In genomic region chr5:65481171-65481575, GRCh38 we compare ENCODE assay signal across 8 cellular contexts. TPM values are rescaled to one million over a fixed set of nuclear protein-coding genes. Genes with fewer than 3 reads are reported as not detected.
A peak's percentile ranks its signal among the peaks of the same experiment; 100 is the strongest.
DNase-seq lines count a peak whose midpoint lies in the region; ATAC-seq, FAIRE-seq and TF ChIP-seq lines count a peak whose summit lies in the region.

No MANE protein-coding gene starts in this region.

- no peak for FAIRE-seq in kidney (lab: Jason Lieb, UNC)

- TF ChIP-seq CTCF in GM12875 (IDR thresholded peaks at IDR 0.05; ENCODE audit: borderline replicate concordance, insufficient read depth, low read depth, low read length) = no peak
- TF ChIP-seq CTCF in kidney (IDR thresholded peaks at IDR 0.05; ENCODE audit: borderline replicate concordance, extremely low read depth, insufficient read depth) = no peak
- TF ChIP-seq CTCF in thyroid gland (IDR thresholded peaks at IDR 0.05) = no peak

- H3K27me3 Mint-ChIP-seq in activated T-helper 17 cell treated with anti-CD3 and anti-CD28 coated beads, Interleukin-2, amount 50 U/mL, for 72 hours = peaks cover 3% of the 10 kb centered on the region

- H3K27ac Mint-ChIP-seq in activated T-helper 17 cell treated with anti-CD3 and anti-CD28 coated beads, Interleukin-2, amount 50 U/mL, for 72 hours = peak overlapping the region; percentile 70

- DNase-seq in kidney = no peak
- DNase-seq in thyroid gland = no peak
- DNase-seq in GM19238 (ENCODE audit: insufficient read length, low spot score) = no peak
- no peak for DNase-seq in epidermal melanocyte (ENCODE audit: insufficient read length, low spot score)
- DNase-seq in HT-29 (ENCODE audit: low spot score) = no peak

- H3K9me3 ChIP-seq in kidney (ENCODE audit: control insufficient read depth in 1 of 2, low read length in 2 of 2) (no peaks in the 10 kb centered on the region), thyroid gland (no peaks in the 10 kb centered on the region)

- intact Hi-C loops in kidney (cut with DNase I) = loop anchor here (10.0 kb wide), 1 partner anchor 526 kb away; no protein-coding TSS in a partner anchor
- intact Hi-C loops in thyroid gland (cut with DNase I) = loop anchor here (5.0 to 10.0 kb wide), 3 partner anchors 379 to 676 kb away; no protein-coding TSS in a partner anchor

- ATAC-seq in HG02840 (IDR thresholded peaks at IDR 0.05; ENCODE audit: low FRiP score, unreplicated experiment) = peak; percentile 20
- ATAC-seq in activated T-helper 17 cell treated with anti-CD3 and anti-CD28 coated beads, Interleukin-2, amount 50 U/mL, for 72 hours (replicated peaks) = peak; percentile 16

- no peak overlapping the region for H3K4me3 Mint-ChIP-seq in activated T-helper 17 cell treated with anti-CD3 and anti-CD28 coated beads, Interleukin-2, amount 50 U/mL, for 72 hours

- peak overlapping the region in 1 of 2 donors; percentile 74 for H3K9ac ChIP-seq in kidney (ENCODE audit: low read length in 2 of 2)

- 3 to 4% methylated on average over 7 of the region's 7 CpGs for WGBS in thyroid gland, 2 donors

- H3K4me1 Mint-ChIP-seq in activated T-helper 17 cell treated with anti-CD3 and anti-CD28 coated beads, Interleukin-2, amount 50 U/mL, for 72 hours = peaks cover 7% of the 10 kb centered on the region

- no peak for TF ChIP-seq POLR2A in thyroid gland (IDR thresholded peaks at IDR 0.05)

- H3K9me3 Mint-ChIP-seq in activated T-helper 17 cell treated with anti-CD3 and anti-CD28 coated beads, Interleukin-2, amount 50 U/mL, for 72 hours = no peaks in the 10 kb centered on the region

- H3K36me3 ChIP-seq in kidney (ENCODE audit: control insufficient read depth in 1 of 2, insufficient read depth in 2 of 2, low read length in 2 of 2) = no peaks in the 10 kb centered on the region
- no peaks in the 10 kb centered on the region for H3K36me3 ChIP-seq in thyroid gland

- H3K4me1 ChIP-seq in kidney (ENCODE audit: control insufficient read depth in 1 of 2, insufficient read depth in 1 of 2, low read depth in 1 of 2, low read length in 2 of 2) = peaks cover 0 to 4% of the 10 kb centered on the region in 2 donors
- peaks cover 12 to 16% of the 10 kb centered on the region in 2 donors for H3K4me1 ChIP-seq in thyroid gland

- H3K27me3 ChIP-seq in thyroid gland = no peaks in the 10 kb centered on the region

- peak overlapping the region; percentile 63 for H3K4me3 ChIP-seq in GM12875 (ENCODE audit: low read depth, low read length)
- H3K4me3 ChIP-seq in kidney (ENCODE audit: low read length in 2 of 2) = peak overlapping the region; percentile 84
- H3K4me3 ChIP-seq in thyroid gland (replicated peaks in 1 of 3) = peak overlapping the region in 1 of 3 donors; percentile 39

- no peaks in the 10 kb centered on the region for H3K36me3 Mint-ChIP-seq in activated T-helper 17 cell treated with anti-CD3 and anti-CD28 coated beads, Interleukin-2, amount 50 U/mL, for 72 hours (ENCODE audit: low read depth)

- H3K27ac ChIP-seq in kidney (ENCODE audit: low read depth in 2 of 2, low read length in 2 of 2) (peak overlapping the region in 1 of 2 donors; percentile 63), thyroid gland (peak overlapping the region; percentile 67 to 93 (median 91))

RNA-seq across cellular contexts. Expression of gene ADAMTS6, which starts 0.5 kb away (rescaled TPM):
- total RNA-seq in activated T-helper 17 cell treated with anti-CD3 and anti-CD28 coated beads, Interleukin-2, amount 50 U/mL, for 72 hours = 1 to 10 TPM; 1.2 to 1.4 TPM
- total RNA-seq in kidney = 6.7 TPM
- polyA plus RNA-seq in kidney (ENCODE audit: insufficient read depth, low read depth, low replicate concordance) = 0.32 TPM
- 1 to 10 TPM; 1.0 to 3.4 (median 3.3) TPM for total RNA-seq in thyroid gland
- 17.3 and 21.6 TPM in 2 replicates for total RNA-seq in HT-29 (2014; rRNA removed; shearing (Covaris generic))
